16 cellular contexts compared by ENCODE assay signal in the genomic region with DNA sequence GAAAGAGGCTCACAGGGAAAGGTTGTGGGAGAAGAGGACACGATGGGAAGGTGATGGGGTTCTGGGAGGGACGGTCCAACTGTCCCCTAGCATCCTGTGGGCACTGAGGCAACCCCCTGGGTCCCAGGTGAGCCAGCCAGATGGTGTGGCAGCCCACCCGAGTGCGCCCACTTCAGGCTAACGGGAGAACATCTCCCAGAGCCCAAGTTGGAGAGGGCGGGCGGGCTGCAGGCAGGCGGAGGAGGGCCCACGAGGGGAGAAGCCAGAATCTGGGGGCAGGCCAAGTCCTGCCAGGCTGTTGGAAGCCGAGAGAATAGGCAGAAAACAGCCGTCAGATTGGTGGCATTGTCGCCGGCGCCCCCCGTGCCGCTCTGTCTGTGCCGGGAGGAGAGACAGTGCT. TPM values are rescaled to one million over a fixed set of nuclear protein-coding genes. Genes with fewer than 3 reads are reported as not detected.
DNase-seq lines count a peak whose midpoint lies in the region; ATAC-seq and TF ChIP-seq lines count a peak whose summit lies in the region.
"Had no signal": no experiment of that assay in that cellular context is flagged by ENCODE, and none has a peak within 500 bp of the region (broad histone marks: within the 10 kb centered on the region; RNA-seq: fewer than 3 reads in every experiment).

No MANE protein-coding gene starts in this region.

- WGBS in right cardiac atrium = 70% methylated on average over 17 of the region's 17 CpGs
- 64% methylated on average over 17 of the region's 17 CpGs for WGBS in heart right ventricle, 2 donors
- 35 to 48% (median 36%) methylated on average over 11 to 17 of the region's 17 CpGs for WGBS in psoas muscle, 3 donors

- no peak overlapping the region for H3K4me3 ChIP-seq in right cardiac atrium (ENCODE audit: low read length)
- no peak overlapping the region for H3K4me3 ChIP-seq in heart right ventricle
- H3K4me3 ChIP-seq in OCI-LY1 (ENCODE audit: low read depth, low read length, poor library complexity, severe bottlenecking) = no peak overlapping the region
- H3K4me3 ChIP-seq in psoas muscle = no peak overlapping the region
- H3K4me3 ChIP-seq: vagina had no signal

- no peaks in the 10 kb centered on the region for H4K20me1 ChIP-seq in OCI-LY1 (ENCODE audit: insufficient read depth, low read length)

- H3K9me3 Mint-ChIP-seq in endothelial cell (ENCODE audit: unreplicated experiment) = no peaks in the 10 kb centered on the region

- H3K27ac Mint-ChIP-seq in endothelial cell (ENCODE audit: unreplicated experiment) = no peak overlapping the region
- H3K27ac Mint-ChIP-seq: activated naive CD8-positive, alpha-beta T cell had no signal

- H3K27ac ChIP-seq in right cardiac atrium (ENCODE audit: low read length) = no peak overlapping the region
- H3K27ac ChIP-seq in heart right ventricle = no peak overlapping the region
- H3K27ac ChIP-seq in OCI-LY1 (ENCODE audit: low read depth, low read length, poor library complexity, severe bottlenecking) = no peak overlapping the region
- peak overlapping the region; percentile 33 for H3K27ac ChIP-seq in temporal lobe (ENCODE audit: low read depth, low read length)
- no peak overlapping the region for H3K27ac ChIP-seq in psoas muscle
- H3K27ac ChIP-seq: vagina had no signal

- no peaks in the 10 kb centered on the region for H3K36me3 Mint-ChIP-seq in endothelial cell (ENCODE audit: low read depth, unreplicated experiment)
- H3K36me3 Mint-ChIP-seq: activated naive CD8-positive, alpha-beta T cell had no signal

- intact Hi-C loops in right cardiac atrium (cut with DNase I) = loop anchor here in 2 of 4 donors (5.0 to 10.0 kb wide), 2 partner anchors 74 to 136 kb away; partner anchors contain the start of gene SPATA20 (in 1 of the 2)
- intact Hi-C loops in heart right ventricle (cut with DNase I) = loop anchor here in 3 of 10 donors (5.0 to 10.0 kb wide), 2 partner anchors 134 to 136 kb away; no protein-coding TSS in a partner anchor
- intact Hi-C loops in psoas muscle (cut with DNase I) = no loop called here

- ATAC-seq in right cardiac atrium (no peak), heart right ventricle (no peak), GM21825 (IDR thresholded peaks at IDR 0.05; ENCODE audit: unreplicated experiment) (no peak), psoas muscle (no peak)
- ATAC-seq: Right ventricle myocardium inferior had no signal

- no peaks in the 10 kb centered on the region for H3K36me3 ChIP-seq in heart right ventricle
- no peaks in the 10 kb centered on the region for H3K36me3 ChIP-seq in OCI-LY1 (ENCODE audit: insufficient read depth, low read length)
- H3K36me3 ChIP-seq in psoas muscle (ENCODE audit: insufficient read depth in 1 of 2, low read depth in 1 of 2) = no peaks in the 10 kb centered on the region
- H3K36me3 ChIP-seq: vagina had no signal

- no peaks in the 10 kb centered on the region for H3K79me2 ChIP-seq in OCI-LY1 (ENCODE audit: insufficient read depth, low read length)

- no peaks in the 10 kb centered on the region for H3K9me2 ChIP-seq in OCI-LY1 (ENCODE audit: low read depth, low read length)

- no peaks in the 10 kb centered on the region for H3K4me1 ChIP-seq in right cardiac atrium (ENCODE audit: control insufficient read depth, insufficient read depth, low read length)
- peaks cover 0 to 21% (median under 1%) of the 10 kb centered on the region in 9 donors for H3K4me1 ChIP-seq in heart right ventricle
- no peaks in the 10 kb centered on the region for H3K4me1 ChIP-seq in OCI-LY1 (ENCODE audit: insufficient read depth, low read length, severe bottlenecking)
- H3K4me1 ChIP-seq in psoas muscle = no peaks in the 10 kb centered on the region

- no peaks in the 10 kb centered on the region for H3K9me3 ChIP-seq in right cardiac atrium (ENCODE audit: control insufficient read depth, low read length)
- H3K9me3 ChIP-seq in heart right ventricle = no peaks in the 10 kb centered on the region
- no peaks in the 10 kb centered on the region for H3K9me3 ChIP-seq in OCI-LY1 (ENCODE audit: low read length)
- H3K9me3 ChIP-seq in psoas muscle = no peaks in the 10 kb centered on the region
- H3K9me3 ChIP-seq: vagina had no signal

- H3K9ac ChIP-seq in OCI-LY1 (ENCODE audit: low read length) = no peak overlapping the region

- TF ChIP-seq CTCF in heart right ventricle (IDR thresholded peaks at IDR 0.05) (no peak), OCI-LY1 (IDR thresholded peaks at IDR 0.05; ENCODE audit: low read length) (peak; percentile 45; the same call in 1 of the 2 replicates), endothelial cell (IDR thresholded peaks at IDR 0.05; ENCODE audit: unreplicated experiment) (no peak), psoas muscle (IDR thresholded peaks at IDR 0.05) (no peak)

- H3K4me3 Mint-ChIP-seq in endothelial cell (ENCODE audit: unreplicated experiment) = no peak overlapping the region
- H3K4me3 Mint-ChIP-seq: activated naive CD8-positive, alpha-beta T cell had no signal

- H3K27me3 Mint-ChIP-seq in endothelial cell (ENCODE audit: unreplicated experiment) = peaks cover 7% of the 10 kb centered on the region

- H3K4me2 ChIP-seq in OCI-LY1 (ENCODE audit: low read length) = no peak overlapping the region

- peak in 2 of 3 donors; percentile 28 to 34 for DNase-seq in right cardiac atrium
- DNase-seq in heart right ventricle = no peak
- DNase-seq in endothelial cell (ENCODE audit: low spot score) = peak; percentile 50
- no peak for DNase-seq in psoas muscle
- DNase-seq in A172 (ENCODE audit: low spot score) = no peak
- DNase-seq: DMS153, GOT3, midbrain, NCI-H1048 had no signal

- H3K27me3 ChIP-seq in right cardiac atrium (ENCODE audit: control insufficient read depth, insufficient read depth) = no peaks in the 10 kb centered on the region
- peaks cover 0 to 25% (median 6%) of the 10 kb centered on the region in 7 donors for H3K27me3 ChIP-seq in heart right ventricle
- peaks cover 6% of the 10 kb centered on the region for H3K27me3 ChIP-seq in OCI-LY1 (ENCODE audit: insufficient read depth, low read length)
- H3K27me3 ChIP-seq in psoas muscle (ENCODE audit: insufficient read depth in 3 of 3, low read length in 2 of 3) = peaks cover 0 to 9% (median 7%) of the 10 kb centered on the region in 3 donors
- H3K27me3 ChIP-seq: vagina had no signal

- H2AFZ ChIP-seq in OCI-LY1 (ENCODE audit: low read length) = no peak overlapping the region

- peaks cover 3% of the 10 kb centered on the region for H3K4me1 Mint-ChIP-seq in endothelial cell (ENCODE audit: unreplicated experiment)

- no peaks in the 10 kb centered on the region for H3F3A ChIP-seq in OCI-LY1 (ENCODE audit: insufficient read depth, low read length)

RNA-seq across cellular contexts. Expression of gene ABCC3, which starts 13.8 kb away (rescaled TPM):
- total RNA-seq in right cardiac atrium = 1 to 10 TPM; 1.2 to 5.9 (median 3.7) TPM
- polyA plus RNA-seq in right cardiac atrium = 1.4 TPM
- total RNA-seq in heart right ventricle = 1 to 10 TPM in 6 of 10 donors, under 1 TPM in 3, not detected in 1; 0.23 to 5.7 (median 1.1) TPM
- 1 to 10 TPM in 1 of 2 donors, under 1 TPM in 1; 0.41 to 2.0 TPM for polyA plus RNA-seq in heart right ventricle
- 0.67 TPM for total RNA-seq in endothelial cell (ENCODE audit: unreplicated experiment)
- 0.25 TPM for total RNA-seq in temporal lobe
- 1 to 10 TPM in 2 of 4 donors, under 1 TPM in 2; 0.36 to 1.6 (median 0.94) TPM for total RNA-seq in psoas muscle
- polyA plus RNA-seq in psoas muscle = 1 to 10 TPM in 1 of 3 donors, under 1 TPM in 2; 0.39 to 1.2 (median 0.45) TPM
- 28.1 and 35.0 TPM in 2 replicates for total RNA-seq in A172 (2014; rRNA removed; shearing (Covaris generic))
- total RNA-seq: activated CD8-positive, alpha-beta memory T cell treated with anti-CD3 and anti-CD28 coated beads for 36 hours had no signal

Comparison
In these comparisons a context has a peak if more than half of its experiments do, and no peak if none do; other contexts are left out.
1. DNase-seq: peak in right cardiac atrium (2 of 3) and endothelial cell (single experiment); none in heart right ventricle (0 of 2), psoas muscle (0 of 2) and A172 (single experiment).